ENCODE assay signal across 15 cellular contexts in genomic region chr4:78766650-78767049, GRCh38. TPM values are rescaled to one million over a fixed set of nuclear protein-coding genes. Genes with fewer than 3 reads are reported as not detected.
DNase-seq lines count a peak whose midpoint lies in the region; ATAC-seq and TF ChIP-seq lines count a peak whose summit lies in the region.
"Had no signal": no experiment of that assay in that cellular context is flagged by ENCODE, and none has a peak within 500 bp of the region (broad histone marks: within the 10 kb centered on the region; RNA-seq: fewer than 3 reads in every experiment).

No MANE protein-coding gene starts in this region.

- H3K27ac ChIP-seq in OCI-LY7 (ENCODE audit: low read depth, low read length, poor library complexity, severe bottlenecking): peak overlapping the region; percentile 53
- H3K27ac ChIP-seq: adrenal gland, heart left ventricle, prostate gland, tibial nerve had no signal

- H3K9me2 ChIP-seq in OCI-LY7 (ENCODE audit: insufficient read depth, low read length): no peaks in the 10 kb centered on the region

- no TSS peak for BruUV-seq in OCI-LY7 (replicated peaks; lab: Mats Ljungman, UMichigan)

- H2AFZ ChIP-seq in OCI-LY7 (ENCODE audit: low read length): peak overlapping the region; percentile 81

- peaks cover 29% of the 10 kb centered on the region for H3K4me1 ChIP-seq in OCI-LY7 (ENCODE audit: insufficient read depth, low read length, poor library complexity, severe bottlenecking)
- H3K4me1 ChIP-seq: prostate gland had no signal

- H3K4me2 ChIP-seq in OCI-LY7 (ENCODE audit: low read length): peak overlapping the region; percentile 56; the same call in 1 of the 2 replicates

- no peaks in the 10 kb centered on the region for H3K79me2 ChIP-seq in OCI-LY7 (ENCODE audit: insufficient read depth, low read depth, low read length)

- H3K27ac Mint-ChIP-seq in activated T-helper 1 cell treated with anti-CD3 and anti-CD28 coated beads, Interleukin-12 subunit alpha, Interleukin-12 subunit beta, Interleukin-2, Interleukin-4 antibody, amounts not matched to agents 30 ng/mL and 10 ng/mL and 1 ng/mL, durations not matched to agents 14 hours and 24 hours and 36 hours: no peak overlapping the region
- no peak overlapping the region for H3K27ac Mint-ChIP-seq in activated CD8-positive, alpha-beta T cell treated with anti-CD3 and anti-CD28 coated beads for 36 hours
- H3K27ac Mint-ChIP-seq: CD4-positive, alpha-beta memory T cell had no signal

- H3K4me1 Mint-ChIP-seq in activated T-helper 1 cell treated with anti-CD3 and anti-CD28 coated beads, Interleukin-12 subunit alpha, Interleukin-12 subunit beta, Interleukin-2, Interleukin-4 antibody, amounts not matched to agents 30 ng/mL and 10 ng/mL and 1 ng/mL, durations not matched to agents 14 hours and 24 hours and 36 hours (ENCODE audit: low read depth): peaks cover 20% of the 10 kb centered on the region
- H3K4me1 Mint-ChIP-seq in activated CD8-positive, alpha-beta T cell treated with anti-CD3 and anti-CD28 coated beads for 36 hours (ENCODE audit: low read depth): peaks cover 27% of the 10 kb centered on the region
- H3K4me1 Mint-ChIP-seq: CD4-positive, alpha-beta memory T cell had no signal

- POLR2A ChIA-PET in OCI-LY7 (lab: Charles Lee): interaction anchor here (0.7 to 7.4 kb wide), 20 partner anchors 8 to 143 kb away, joined by 3 to 73 read pairs (median 4); no protein-coding TSS in a partner anchor
- POLR2A ChIA-PET in activated CD8-positive, alpha-beta T cell treated with anti-CD3 and anti-CD28 coated beads for 36 hours (lab: Charles Lee): interaction anchor here (1.2 to 1.5 kb wide), 2 partner anchors 16 to 153 kb away, joined by 3 read pairs; no protein-coding TSS in a partner anchor

- H3K36me3 ChIP-seq in OCI-LY7 (ENCODE audit: insufficient read depth, low read length): no peaks in the 10 kb centered on the region
- H3K36me3 ChIP-seq: adrenal gland, heart left ventricle, prostate gland, tibial nerve had no signal

- no peaks in the 10 kb centered on the region for H4K20me1 ChIP-seq in OCI-LY7 (ENCODE audit: insufficient read depth, low read length)

- no peaks in the 10 kb centered on the region for H3K36me3 Mint-ChIP-seq in activated T-helper 1 cell treated with anti-CD3 and anti-CD28 coated beads, Interleukin-12 subunit alpha, Interleukin-12 subunit beta, Interleukin-2, Interleukin-4 antibody, amounts not matched to agents 30 ng/mL and 10 ng/mL and 1 ng/mL, durations not matched to agents 14 hours and 24 hours and 36 hours (ENCODE audit: low read depth)
- H3K36me3 Mint-ChIP-seq in activated CD8-positive, alpha-beta T cell treated with anti-CD3 and anti-CD28 coated beads for 36 hours (ENCODE audit: low read depth): no peaks in the 10 kb centered on the region
- H3K36me3 Mint-ChIP-seq: CD4-positive, alpha-beta memory T cell had no signal

- H3K9me3 ChIP-seq in OCI-LY7 (ENCODE audit: low read length): no peaks in the 10 kb centered on the region
- H3K9me3 ChIP-seq: adrenal gland, heart left ventricle, prostate gland, tibial nerve had no signal

- no peak for TF ChIP-seq CTCF in OCI-LY7 (conservative IDR thresholded peaks at IDR 0.05; ENCODE audit: low read length)
- TF ChIP-seq CTCF in activated CD8-positive, alpha-beta T cell treated with anti-CD3 and anti-CD28 coated beads for 36 hours (IDR thresholded peaks at IDR 0.05): no peak

- H3K27me3 Mint-ChIP-seq in activated T-helper 1 cell treated with anti-CD3 and anti-CD28 coated beads, Interleukin-12 subunit alpha, Interleukin-12 subunit beta, Interleukin-2, Interleukin-4 antibody, amounts not matched to agents 30 ng/mL and 10 ng/mL and 1 ng/mL, durations not matched to agents 14 hours and 24 hours and 36 hours (ENCODE audit: insufficient read depth): peaks cover 2% of the 10 kb centered on the region
- H3K27me3 Mint-ChIP-seq in activated CD8-positive, alpha-beta T cell treated with anti-CD3 and anti-CD28 coated beads for 36 hours: peaks cover 3% of the 10 kb centered on the region
- H3K27me3 Mint-ChIP-seq: CD4-positive, alpha-beta memory T cell had no signal

- CTCF ChIA-PET in OCI-LY7 (lab: Charles Lee; ENCODE audit: unreplicated experiment): interaction anchor here (0.8 kb wide), 1 partner anchor 10 kb away, joined by 3 read pairs; no protein-coding TSS in a partner anchor
- CTCF ChIA-PET in activated CD8-positive, alpha-beta T cell treated with anti-CD3 and anti-CD28 coated beads for 36 hours (lab: Charles Lee): interaction anchor here (1.1 to 1.3 kb wide), 2 partner anchors 10 to 97 kb away, joined by 3 to 4 read pairs; no protein-coding TSS in a partner anchor

- no peaks in the 10 kb centered on the region for H3K9me3 Mint-ChIP-seq in activated T-helper 1 cell treated with anti-CD3 and anti-CD28 coated beads, Interleukin-12 subunit alpha, Interleukin-12 subunit beta, Interleukin-2, Interleukin-4 antibody, amounts not matched to agents 30 ng/mL and 10 ng/mL and 1 ng/mL, durations not matched to agents 14 hours and 24 hours and 36 hours
- no peaks in the 10 kb centered on the region for H3K9me3 Mint-ChIP-seq in activated CD8-positive, alpha-beta T cell treated with anti-CD3 and anti-CD28 coated beads for 36 hours
- H3K9me3 Mint-ChIP-seq: CD4-positive, alpha-beta memory T cell had no signal

- DNase-seq in OCI-LY7 (ENCODE audit: low spot score) (peak; percentile 56), cerebellar cortex (ENCODE audit: low spot score) (no peak), activated gamma-delta T cell (lab: John Stamatoyannopoulos, UW) (no peak)
- DNase-seq in activated T-helper 1 cell treated with anti-CD3 and anti-CD28 coated beads, Interleukin-12 subunit alpha, Interleukin-12 subunit beta, Interleukin-2, Interleukin-4 antibody, amounts not matched to agents 30 ng/mL and 10 ng/mL and 1 ng/mL, durations not matched to agents 14 hours and 24 hours and 36 hours (ENCODE audit: low spot score): no peak
- no peak for DNase-seq in activated CD8-positive, alpha-beta T cell treated with anti-CD3 and anti-CD28 coated beads for 36 hours
- DNase-seq: CD4-positive, alpha-beta memory T cell; heart left ventricle; mesenchymal stem cell; NCI-H2171 treated with DMSO at 0.1 percent for 48 hours had no signal

- intact Hi-C loops in OCI-LY7 (cut with micrococcal nuclease; ENCODE audit: unreplicated experiment): no loop called here
- intact Hi-C loops in activated T-helper 1 cell treated with anti-CD3 and anti-CD28 coated beads, Interleukin-12 subunit alpha, Interleukin-12 subunit beta, Interleukin-2, Interleukin-4 antibody, amounts not matched to agents 30 ng/mL and 10 ng/mL and 1 ng/mL, durations not matched to agents 14 hours and 24 hours and 36 hours (cut with micrococcal nuclease): no loop called here
- intact Hi-C loops in activated CD8-positive, alpha-beta T cell treated with anti-CD3 and anti-CD28 coated beads for 36 hours (cut with micrococcal nuclease): no loop called here

- no peak overlapping the region for H3K4me3 ChIP-seq in OCI-LY7 (ENCODE audit: low read depth, low read length, poor library complexity, severe bottlenecking)
- H3K4me3 ChIP-seq: adrenal gland, heart left ventricle, prostate gland, tibial nerve had no signal

- ATAC-seq in GM18867 (IDR thresholded peaks at IDR 0.05; ENCODE audit: unreplicated experiment) (peak; percentile 93), GM21515 (IDR thresholded peaks at IDR 0.05; ENCODE audit: unreplicated experiment) (peak; percentile 95), HG03064 (IDR thresholded peaks at IDR 0.05; ENCODE audit: low read depth, unreplicated experiment) (peak; percentile 87)
- ATAC-seq in activated CD8-positive, alpha-beta T cell treated with anti-CD3 and anti-CD28 coated beads for 36 hours: no peak
- ATAC-seq: heart left ventricle had no signal

- H3K4me3 Mint-ChIP-seq in activated T-helper 1 cell treated with anti-CD3 and anti-CD28 coated beads, Interleukin-12 subunit alpha, Interleukin-12 subunit beta, Interleukin-2, Interleukin-4 antibody, amounts not matched to agents 30 ng/mL and 10 ng/mL and 1 ng/mL, durations not matched to agents 14 hours and 24 hours and 36 hours: no peak overlapping the region
- no peak overlapping the region for H3K4me3 Mint-ChIP-seq in activated CD8-positive, alpha-beta T cell treated with anti-CD3 and anti-CD28 coated beads for 36 hours
- H3K4me3 Mint-ChIP-seq: CD4-positive, alpha-beta memory T cell had no signal

RNA-seq across cellular contexts. Expression of gene BMP2K, which starts 9.5 kb away (rescaled TPM):
- 26.1 and 43.4 TPM in 2 replicates for total RNA-seq in OCI-LY7 (2014; rRNA removed; shearing (Covaris generic))
- 61.1 and 66.1 TPM in 2 replicates for total RNA-seq in OCI-LY7 (2022)
- 21.9 and 23.5 TPM in 2 replicates for total RNA-seq in activated T-helper 1 cell treated with anti-CD3 and anti-CD28 coated beads, Interleukin-12 subunit alpha, Interleukin-12 subunit beta, Interleukin-2, Interleukin-4 antibody, amounts not matched to agents 30 ng/mL and 10 ng/mL and 1 ng/mL, durations not matched to agents 14 hours and 24 hours and 36 hours
- 10 to 100 TPM; 10.3 to 12.4 TPM for total RNA-seq in activated CD8-positive, alpha-beta T cell treated with anti-CD3 and anti-CD28 coated beads for 36 hours
